ENCODE assay signal across 19 cellular contexts in the genomic region with DNA sequence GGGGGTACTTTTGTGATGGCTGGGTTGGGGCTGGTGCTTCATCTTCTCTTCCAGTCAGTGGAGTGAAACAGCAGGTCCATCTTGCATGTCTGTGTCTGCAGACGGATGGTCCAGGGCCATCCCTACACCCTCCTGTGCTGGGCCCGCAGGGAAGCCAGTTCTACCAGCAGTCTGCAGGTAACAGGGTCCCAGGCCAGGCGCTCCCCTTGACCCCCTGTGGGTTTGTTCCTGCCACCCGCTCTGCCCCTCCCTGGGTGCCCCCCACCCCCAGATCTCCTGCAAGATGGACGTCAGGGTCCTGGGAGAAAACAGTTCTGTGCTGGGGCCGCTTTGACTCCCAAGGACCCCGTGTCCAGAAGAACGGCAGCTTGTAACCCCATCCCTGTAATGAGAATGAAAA.
"Had no signal": no experiment of that assay in that cellular context is flagged by ENCODE, and none has a peak within 500 bp of the region (broad histone marks: within the 10 kb centered on the region; RNA-seq: fewer than 3 reads in every experiment).

No MANE protein-coding gene starts in this region.

- H3K27ac ChIP-seq: upper lobe of left lung had no signal

- H3K4me3 ChIP-seq: upper lobe of left lung had no signal

- DNase-seq: activated CD4-positive, alpha-beta T cell treated with anti-CD3 and anti-CD28 coated beads, Interleukin-2, amount 10 ng/mL, durations not matched to agents 24 days and 14 days; activated CD4-positive, CD25-positive, alpha-beta regulatory T cell; activated gamma-delta T cell; activated naive CD8-positive, alpha-beta T cell treated with anti-CD3 and anti-CD28 coated beads, Interleukin-2, amount 50 U/mL, for 24 hours; activated T-cell treated with anti-CD3 and anti-CD28 coated beads, Interleukin-2, amount 50 U/mL, for 72 hours; cerebellar nuclear complex; dermis blood vessel endothelial cell; effector CD8-positive, alpha-beta T cell; hippocampal formation; mammary epithelial cell; nucleus accumbens; stimulated activated CD4-positive, alpha-beta T cell treated with anti-CD3 and anti-CD28 coated beads, Interleukin-4, amount 100 ng/mL, for 4 hours; stimulated activated naive CD8-positive, alpha-beta T cell treated with anti-CD3 and anti-CD28 coated beads, Interleukin-15, Interleukin-2, amounts not matched to agents 100 U/mL and 50 U/mL, for 24 hours; SW 1271; T-helper 17 cell; upper lobe of left lung had no signal

- H3K9me3 Mint-ChIP-seq: activated CD4-positive, alpha-beta T cell treated with anti-CD3 and anti-CD28 coated beads, Interleukin-2, amount 10 ng/mL, durations not matched to agents 24 days and 14 days; activated naive CD8-positive, alpha-beta T cell treated with anti-CD3 and anti-CD28 coated beads, Interleukin-2, amount 50 U/mL, for 24 hours; activated T-cell treated with anti-CD3 and anti-CD28 coated beads, Interleukin-2, amount 50 U/mL, for 72 hours; nephron had no signal

- H3K4me1 Mint-ChIP-seq: activated CD4-positive, alpha-beta T cell treated with anti-CD3 and anti-CD28 coated beads, Interleukin-2, amount 10 ng/mL, durations not matched to agents 24 days and 14 days; activated naive CD8-positive, alpha-beta T cell treated with anti-CD3 and anti-CD28 coated beads, Interleukin-2, amount 50 U/mL, for 24 hours; nephron; T-helper 17 cell had no signal

- H3K27ac Mint-ChIP-seq: activated CD4-positive, alpha-beta T cell treated with anti-CD3 and anti-CD28 coated beads, Interleukin-2, amount 10 ng/mL, durations not matched to agents 24 days and 14 days; activated naive CD8-positive, alpha-beta T cell treated with anti-CD3 and anti-CD28 coated beads, Interleukin-2, amount 50 U/mL, for 24 hours; activated T-cell treated with anti-CD3 and anti-CD28 coated beads, Interleukin-2, amount 50 U/mL, for 72 hours; nephron; T-helper 17 cell had no signal

- H3K9me3 ChIP-seq: upper lobe of left lung had no signal

- H3K27me3 ChIP-seq: upper lobe of left lung had no signal

- H3K4me3 Mint-ChIP-seq: activated CD4-positive, alpha-beta T cell treated with anti-CD3 and anti-CD28 coated beads, Interleukin-2, amount 10 ng/mL, durations not matched to agents 24 days and 14 days; activated naive CD8-positive, alpha-beta T cell treated with anti-CD3 and anti-CD28 coated beads, Interleukin-2, amount 50 U/mL, for 24 hours; activated T-cell treated with anti-CD3 and anti-CD28 coated beads, Interleukin-2, amount 50 U/mL, for 72 hours; nephron; T-helper 17 cell had no signal

- H3K27me3 Mint-ChIP-seq: activated CD4-positive, alpha-beta T cell treated with anti-CD3 and anti-CD28 coated beads, Interleukin-2, amount 10 ng/mL, durations not matched to agents 24 days and 14 days had no signal

- H3K4me1 ChIP-seq: upper lobe of left lung had no signal

- H3K36me3 ChIP-seq: upper lobe of left lung had no signal

- ATAC-seq: activated naive CD8-positive, alpha-beta T cell treated with anti-CD3 and anti-CD28 coated beads, Interleukin-2, amount 50 U/mL, for 24 hours; activated T-cell treated with anti-CD3 and anti-CD28 coated beads, Interleukin-2, amount 50 U/mL, for 72 hours; esophagus mucosa; left ventricle myocardium superior; T-helper 17 cell had no signal
